Comparison of ENCODE assay signal across 8 cellular contexts in genomic region chr4:1628892-1629703, GRCh38. TPM values are rescaled to one million over a fixed set of nuclear protein-coding genes. Genes with fewer than 3 reads are reported as not detected.
DNase-seq lines count a peak whose midpoint lies in the region; ATAC-seq and TF ChIP-seq lines count a peak whose summit lies in the region.

No MANE protein-coding gene starts in this region.

- H3K9me3 Mint-ChIP-seq in Calu3 (ENCODE audit: low read depth, unreplicated experiment): no peaks in the 10 kb centered on the region
- no peaks in the 10 kb centered on the region for H3K9me3 Mint-ChIP-seq in progenitor cell of endocrine pancreas (ENCODE audit: low read depth)

- TF ChIP-seq POLR2A in uterus (IDR thresholded peaks at IDR 0.05): no peak

- H3K27ac ChIP-seq in SJCRH30: peak overlapping the region; percentile 42
- H3K27ac ChIP-seq in uterus: no peak overlapping the region

- H3K4me3 ChIP-seq in SJCRH30: peak overlapping the region; percentile 15; the same call in 1 of the 2 replicates
- H3K4me3 ChIP-seq in uterus: no peak overlapping the region

- H3K4me1 Mint-ChIP-seq in Calu3 (ENCODE audit: low read depth, unreplicated experiment): no peaks in the 10 kb centered on the region
- peaks cover 2% of the 10 kb centered on the region for H3K4me1 Mint-ChIP-seq in progenitor cell of endocrine pancreas (ENCODE audit: low read depth)

- peak; percentile 78 for TF ChIP-seq CTCF in Calu3 (IDR thresholded peaks at IDR 0.05; ENCODE audit: unreplicated experiment)
- TF ChIP-seq CTCF in progenitor cell of endocrine pancreas (IDR thresholded peaks at IDR 0.05; ENCODE audit: unreplicated experiment): peak; percentile 99
- TF ChIP-seq CTCF in uterus (IDR thresholded peaks at IDR 0.05): peak; percentile 85 to 90 (median 86)

- H3K4me3 Mint-ChIP-seq in Calu3 (ENCODE audit: low read depth, unreplicated experiment) (no peak overlapping the region), progenitor cell of endocrine pancreas (ENCODE audit: low read depth) (no peak overlapping the region)

- H3K36me3 Mint-ChIP-seq in Calu3 (ENCODE audit: insufficient read depth, unreplicated experiment) (no peaks in the 10 kb centered on the region), progenitor cell of endocrine pancreas (ENCODE audit: insufficient read depth) (no peaks in the 10 kb centered on the region)

- H3K27ac Mint-ChIP-seq in Calu3 (ENCODE audit: unreplicated experiment) (no peak overlapping the region), progenitor cell of endocrine pancreas (no peak overlapping the region)

- H3K27me3 Mint-ChIP-seq in Calu3 (ENCODE audit: unreplicated experiment): peaks cover 14% of the 10 kb centered on the region
- peaks cover 3% of the 10 kb centered on the region for H3K27me3 Mint-ChIP-seq in progenitor cell of endocrine pancreas

- peak; percentile 56 for ATAC-seq in HG02885 (IDR thresholded peaks at IDR 0.05; ENCODE audit: poor library complexity, unreplicated experiment)
- no peak for ATAC-seq in GM21717 (IDR thresholded peaks at IDR 0.05; ENCODE audit: unreplicated experiment)

- CTCF ChIA-PET in Calu3 (lab: Charles Lee): no interaction called here

- H3K4me1 ChIP-seq in SJCRH30 (peaks cover 8% of the 10 kb centered on the region), uterus (no peaks in the 10 kb centered on the region)

- peaks cover 4% of the 10 kb centered on the region; the same call in 1 of the 2 replicates for H3K27me3 ChIP-seq in SJCRH30
- no peaks in the 10 kb centered on the region for H3K27me3 ChIP-seq in uterus

- intact Hi-C loops in Calu3 (cut with micrococcal nuclease; ENCODE audit: unreplicated experiment): no loop called here
- intact Hi-C loops in head of caudate nucleus (cut with DNase I): loop anchor here (5.0 kb wide), 1 partner anchor 272 kb away; no protein-coding TSS in a partner anchor
- intact Hi-C loops in uterus (cut with DNase I; ENCODE audit: low total_unique reads): no loop called here

- H3K9me3 ChIP-seq in SJCRH30 (replicated peaks) (no peaks in the 10 kb centered on the region), uterus (no peaks in the 10 kb centered on the region)

- DNase-seq in Calu3: peak; percentile 64
- DNase-seq in SJCRH30: peak; percentile 74 to 88
- peak; percentile 89 for DNase-seq in activated effector memory CD4-positive, alpha-beta T cell treated with anti-CD3 and anti-CD28 coated beads, Interleukin-2, amount 50 U/mL, for 16 hours
- DNase-seq in head of caudate nucleus: peak; percentile 23 to 89 (median 72)
- DNase-seq in progenitor cell of endocrine pancreas (ENCODE audit: low spot score, unreplicated experiment): peak; percentile 80
- peak; percentile 40 to 58 for DNase-seq in uterus

- BruUV-seq in Calu3 (replicated peaks; lab: Mats Ljungman, UMichigan): no TSS peak

- H3K36me3 ChIP-seq in SJCRH30 (no peaks in the 10 kb centered on the region), uterus (no peaks in the 10 kb centered on the region)

RNA-seq across cellular contexts. Expression of gene FAM53A, which starts 55.0 kb away (rescaled TPM):
- total RNA-seq in Calu3 (2022): 5.3 and 7.3 TPM in 2 replicates
- 0.13 and 0.51 TPM in 2 replicates for total RNA-seq in SJCRH30 (2014; rRNA removed; shearing (Covaris generic))
- 2.4 and 3.0 TPM in 2 replicates for total RNA-seq in progenitor cell of endocrine pancreas
- total RNA-seq in uterus: 1 to 10 TPM in 2 of 4 donors, not detected in 2; 1.3 to 3.2 TPM
